In the genomic region with DNA sequence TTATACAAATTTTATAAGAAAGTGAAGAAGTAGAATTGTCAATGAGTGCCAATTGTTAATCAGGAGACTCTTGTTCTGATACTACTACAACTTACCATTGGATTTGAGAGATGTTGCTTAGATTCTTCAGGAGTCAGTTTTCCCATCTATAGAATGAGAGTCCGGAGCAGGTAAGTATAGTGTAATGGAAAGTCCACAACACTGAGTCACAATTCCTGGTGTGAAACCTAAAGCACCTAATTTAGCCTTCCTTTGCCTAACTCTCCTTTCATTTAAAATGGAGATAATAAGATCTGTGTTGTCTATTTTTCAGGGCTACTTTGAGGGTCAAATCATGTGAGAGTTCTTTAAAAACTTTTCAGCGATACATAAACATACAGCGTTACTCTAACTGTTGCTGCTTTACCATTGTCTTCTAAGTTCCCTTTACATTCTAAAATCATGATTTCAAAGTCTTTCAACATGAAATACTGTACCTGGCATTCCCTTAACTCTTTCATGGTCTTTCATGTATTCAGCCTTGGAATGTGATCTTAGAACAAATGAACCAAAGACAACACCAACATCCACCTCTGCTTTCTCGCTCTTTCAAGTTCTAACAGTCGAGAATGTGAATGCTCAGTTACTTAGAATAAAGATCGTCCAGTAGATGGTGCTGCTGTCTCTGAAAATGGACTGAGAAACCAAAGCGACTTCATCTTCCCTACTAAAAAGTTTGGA, we compare ENCODE assay signal across 8 cellular contexts.
DNase-seq lines count a peak whose midpoint lies in the region; ATAC-seq and TF ChIP-seq lines count a peak whose summit lies in the region.

No MANE protein-coding gene starts in this region.

- DNase-seq in AG20443 (ENCODE audit: low spot score) (peak; percentile 38), M059J (ENCODE audit: low read depth) (peak; percentile 64), RWPE1 (ENCODE audit: low spot score) (peak; percentile 53), fibroblast of mammary gland (ENCODE audit: low read depth) (peak; percentile 63), renal cortical epithelial cell (ENCODE audit: low read depth) (peak; percentile 63), immature natural killer cell (no peak)

- H3K36me3 Mint-ChIP-seq in immature natural killer cell, result no peaks in the 10 kb centered on the region

- POLR2A ChIA-PET in RWPE1 (lab: Yijun Ruan, JAX; ENCODE audit: low non-redundant PET), result no interaction called here

- H3K4me3 ChIP-seq in fibroblast of mammary gland (ENCODE audit: control insufficient read depth, low read depth, low read length), result no peak overlapping the region

- CTCF ChIA-PET in RWPE1 (lab: Yijun Ruan, JAX), result interaction anchor here (0.6 to 0.7 kb wide), 2 partner anchors 65 to 1108 kb away, joined by 4 read pairs; no protein-coding TSS in a partner anchor

- H3K27ac Mint-ChIP-seq in immature natural killer cell, result no peak overlapping the region

- no peaks in the 10 kb centered on the region for H3K4me1 Mint-ChIP-seq in immature natural killer cell

- H3K9me3 Mint-ChIP-seq in immature natural killer cell, result peaks cover 0 to 4% (median 0%) of the 10 kb centered on the region in 6 donors

- peaks cover 0 to 2% (median 2%) of the 10 kb centered on the region in 3 donors for H3K27me3 Mint-ChIP-seq in immature natural killer cell (ENCODE audit: low read depth in 3 of 3)

- H3K4me3 Mint-ChIP-seq in immature natural killer cell, result no peak overlapping the region

- no peak overlapping the region for H3K27ac ChIP-seq in RWPE1

- peak; percentile 60 for TF ChIP-seq CTCF in RWPE1 (conservative IDR thresholded peaks at IDR 0.05; ENCODE audit: low read depth)
- peak; percentile 60 for TF ChIP-seq CTCF in fibroblast of mammary gland (conservative IDR thresholded peaks at IDR 0.05; ENCODE audit: control insufficient read depth, insufficient read depth, low read depth, low read length)

- ATAC-seq in GM18511 (IDR thresholded peaks at IDR 0.05; ENCODE audit: unreplicated experiment), result peak; percentile 64
- ATAC-seq in GM19324 (IDR thresholded peaks at IDR 0.05; ENCODE audit: low FRiP score, unreplicated experiment), result no peak

Comparison
In these comparisons a context has a peak if more than half of its experiments do, and no peak if none do; other contexts are left out.
1. DNase-seq: peak in AG20443 (single experiment), M059J (single experiment), RWPE1 (single experiment), fibroblast of mammary gland (single experiment) and renal cortical epithelial cell (single experiment); none in immature natural killer cell (0 of 3).